ENCODE assay signal across 23 cellular contexts in genomic region chr7:80550005-80550404, GRCh38. TPM values are rescaled to one million over a fixed set of nuclear protein-coding genes. Genes with fewer than 3 reads are reported as not detected.
DNase-seq lines count a peak whose midpoint lies in the region; ATAC-seq, FAIRE-seq and TF ChIP-seq lines count a peak whose summit lies in the region.
"Had no signal": no experiment of that assay in that cellular context is flagged by ENCODE, and none has a peak within 500 bp of the region (broad histone marks: within the 10 kb centered on the region; RNA-seq: fewer than 3 reads in every experiment).

No MANE protein-coding gene starts in this region.

- CTCF ChIA-PET in HepG2 (lab: Yijun Ruan, JAX; ENCODE audit: low intra/inter-chr PET ratio, low total read pairs), result no interaction called here

- H3K27ac ChIP-seq in HepG2 (ENCODE audit: extremely low read length, insufficient read depth, low read length), result no peak overlapping the region
- H3K27ac ChIP-seq in right lobe of liver, result no peak overlapping the region
- H3K27ac ChIP-seq in gastrocnemius medialis, result peak overlapping the region; percentile 2 to 69 (median 36)
- H3K27ac ChIP-seq in lower lobe of right lung, result no peak overlapping the region
- H3K27ac ChIP-seq: GM23248, HL-60 had no signal

- no peaks in the 10 kb centered on the region for H3K27me3 ChIP-seq in HepG2 (ENCODE audit: control insufficient read depth in 1 of 2, insufficient read depth in 2 of 2, low read length in 2 of 2)
- H3K27me3 ChIP-seq in right lobe of liver, result no peaks in the 10 kb centered on the region
- H3K27me3 ChIP-seq in adipocyte (replicated peaks; ENCODE audit: control insufficient read depth, insufficient read depth, low read length), result no peaks in the 10 kb centered on the region
- H3K27me3 ChIP-seq in gastrocnemius medialis, result no peaks in the 10 kb centered on the region
- H3K27me3 ChIP-seq in lower lobe of right lung (ENCODE audit: low read depth), result no peaks in the 10 kb centered on the region
- H3K27me3 ChIP-seq: BE2C had no signal

- DNase-seq in HepG2 (ENCODE audit: low spot score) (no peak), right lobe of liver (no peak), adipocyte (ENCODE audit: low read depth) (no peak), gastrocnemius medialis (no peak), foreskin fibroblast (no peak), lower lobe of right lung (no peak)
- DNase-seq: ACHN; BE2C; C1 segment of cervical spinal cord; CD4-positive, CD25-positive, alpha-beta regulatory T cell; CD8-positive, alpha-beta memory T cell; COR-L47; GDM1; GM23248; IMR-90 had no signal

- H3K9me3 ChIP-seq in HepG2 (ENCODE audit: low read length) (no peaks in the 10 kb centered on the region; the same call in 1 of the 2 replicates), right lobe of liver (no peaks in the 10 kb centered on the region), adipocyte (ENCODE audit: control insufficient read depth, low read length) (peaks cover 20% of the 10 kb centered on the region), gastrocnemius medialis (no peaks in the 10 kb centered on the region), lower lobe of right lung (no peaks in the 10 kb centered on the region)
- H3K9me3 ChIP-seq: BE2C, HAP-1 had no signal

- WGBS in HepG2 (ENCODE audit: low lambda C conversion rate), result 82% methylated on average over 2 of the region's 2 CpGs
- WGBS in right lobe of liver (ENCODE audit: insufficient coverage, low coverage, low lambda C conversion rate, missing lambda C conversion rate), result 94% methylated on average over 2 of the region's 2 CpGs

- in situ Hi-C loops in HepG2 (cut with HindIII; ENCODE audit: extremely low pct_ligation_motif_present, low pct_unique_long_range_greater_than_20kb) (no loop called here), gastrocnemius medialis (cut with MboI; ENCODE audit: low sequenced_read_pairs in 4 of 4) (loop anchor here in 1 of 4 donors (10.0 kb wide), 1 partner anchor 55 kb away; no protein-coding TSS in a partner anchor)

- TF ChIP-seq CTCF in HepG2 (CRISPR knock-in tag; IDR thresholded peaks at IDR 0.05) (no peak), right lobe of liver (IDR thresholded peaks at IDR 0.05) (no peak), gastrocnemius medialis (IDR thresholded peaks at IDR 0.05 in 4 of 5, conservative IDR thresholded peaks at IDR 0.05 in 1 of 5) (no peak), foreskin fibroblast (IDR thresholded peaks at IDR 0.05; ENCODE audit: low read depth, low read length) (no peak), lower lobe of right lung (IDR thresholded peaks at IDR 0.05) (no peak)

- no peak overlapping the region for H3K9ac ChIP-seq in HepG2 (ENCODE audit: insufficient read depth, low read depth, low read length)
- H3K9ac ChIP-seq in adipocyte (ENCODE audit: low read length), result peak overlapping the region; percentile 84
- H3K9ac ChIP-seq: GM23248 had no signal

- H3K4me1 ChIP-seq in HepG2 (ENCODE audit: insufficient read depth, low read length), result no peaks in the 10 kb centered on the region
- H3K4me1 ChIP-seq in right lobe of liver, result no peaks in the 10 kb centered on the region
- H3K4me1 ChIP-seq in adipocyte (ENCODE audit: control insufficient read depth, insufficient read depth, low read length), result peaks cover 44% of the 10 kb centered on the region
- H3K4me1 ChIP-seq in gastrocnemius medialis, result peaks cover 7 to 35% of the 10 kb centered on the region in 2 donors
- peaks cover 10% of the 10 kb centered on the region for H3K4me1 ChIP-seq in lower lobe of right lung

- H2AFZ ChIP-seq in HepG2 (ENCODE audit: low read length), result no peak overlapping the region

- H3K4me3 ChIP-seq in HepG2 (replicated peaks in 1 of 3; ENCODE audit: insufficient read depth in 1 of 3, low read depth in 2 of 3, low read length in 3 of 3) (no peak overlapping the region), right lobe of liver (no peak overlapping the region), adipocyte (ENCODE audit: low read length) (peak overlapping the region; percentile 40), gastrocnemius medialis (no peak overlapping the region), foreskin fibroblast (ENCODE audit: low read depth in 1 of 2, low read length in 2 of 2) (no peak overlapping the region), lower lobe of right lung (no peak overlapping the region)
- H3K4me3 ChIP-seq: GM23248, HAP-1 had no signal

- no peaks in the 10 kb centered on the region for H3K36me3 ChIP-seq in HepG2 (replicated peaks in 1 of 2; ENCODE audit: control insufficient read depth in 1 of 2, insufficient read depth in 2 of 2, low read length in 2 of 2)
- no peaks in the 10 kb centered on the region for H3K36me3 ChIP-seq in right lobe of liver
- H3K36me3 ChIP-seq in adipocyte (ENCODE audit: control insufficient read depth, insufficient read depth, low read length, severe bottlenecking), result no peaks in the 10 kb centered on the region
- H3K36me3 ChIP-seq in gastrocnemius medialis, result no peaks in the 10 kb centered on the region
- H3K36me3 ChIP-seq in lower lobe of right lung, result no peaks in the 10 kb centered on the region
- H3K36me3 ChIP-seq: BE2C, HAP-1 had no signal

- H3K79me2 ChIP-seq in HepG2 (ENCODE audit: insufficient read depth, low read length), result no peaks in the 10 kb centered on the region

- BruUV-seq in HepG2 (replicated peaks; lab: Mats Ljungman, UMichigan), result no TSS peak

- TF ChIP-seq EP300 in HepG2 (IDR thresholded peaks at IDR 0.05; ENCODE audit: low read depth in 2 of 2, low read length in 2 of 2) (no peak), HepG2 (CRISPR knock-in tag; IDR thresholded peaks at IDR 0.05; ENCODE audit: borderline replicate concordance) (no peak)

- no peak overlapping the region for H3K4me2 ChIP-seq in HepG2 (ENCODE audit: low read depth, low read length)

- no peak for TF ChIP-seq POLR2A in HepG2 (IDR thresholded peaks at IDR 0.05; ENCODE audit: insufficient read depth in 1 of 2, low read depth in 2 of 2, low read length in 2 of 2)
- TF ChIP-seq POLR2A in right lobe of liver (IDR thresholded peaks at IDR 0.05), result no peak
- no peak for TF ChIP-seq POLR2A in gastrocnemius medialis (IDR thresholded peaks at IDR 0.05)

- ATAC-seq in HepG2, result no peak
- ATAC-seq in right lobe of liver, result no peak
- no peak for ATAC-seq in gastrocnemius medialis
- no peak for ATAC-seq in HG02588 (IDR thresholded peaks at IDR 0.05; ENCODE audit: unreplicated experiment)
- no peak for ATAC-seq in lower lobe of right lung

- no peak for FAIRE-seq in HepG2 (lab: Jason Lieb, UNC)
- FAIRE-seq: A204.1, D721Med, GM12892, GM18507 had no signal

- POLR2A ChIA-PET in HepG2 (lab: Yijun Ruan, JAX), result no interaction called here

- no peak for TF ChIP-seq RAD21 in HepG2 (CRISPR knock-in tag; IDR thresholded peaks at IDR 0.05)

- intact Hi-C loops in HepG2 (cut with micrococcal nuclease; ENCODE audit: unreplicated experiment), result no loop called here
- intact Hi-C loops in right lobe of liver (cut with DNase I), result no loop called here
- intact Hi-C loops in gastrocnemius medialis (cut with DNase I; ENCODE audit: low total_unique reads), result no loop called here
- intact Hi-C loops in lower lobe of right lung (cut with DNase I), result no loop called here

- H4K20me1 ChIP-seq in HepG2 (ENCODE audit: insufficient read depth, low read length), result no peaks in the 10 kb centered on the region

RNA-seq across cellular contexts. Expression of gene GNAT3, which starts 38.1 kb away (rescaled TPM):
- total RNA-seq in HepG2 (2016; rRNA removed; fragmentation: Illumina TruSeq; extraction: Trizol) (not detected in 2 replicates), right lobe of liver (not detected), gastrocnemius medialis (not detected), lower lobe of right lung (not detected)
- not detected in 2 replicates for total RNA-seq in HepG2 (2016; cell fraction: cytosol; rRNA removed; fragmentation: Illumina TruSeq; extraction: Trizol; ENCODE audit: low read depth)
- total RNA-seq in HepG2 (2016; cell fraction: insoluble cytoplasmic fraction; rRNA removed; fragmentation: Illumina TruSeq; extraction: Trizol), result not detected in 2 replicates
- not detected in 2 replicates for total RNA-seq in HepG2 (2016; cell fraction: membrane; rRNA removed; fragmentation: Illumina TruSeq; extraction: Trizol)
- not detected in 2 replicates for total RNA-seq in HepG2 (2016; cell fraction: nucleus; rRNA removed; fragmentation: Illumina TruSeq; extraction: Trizol)
- polyA plus RNA-seq in HepG2 (2011; rRNA removed), result not detected in 2 replicates
- polyA plus RNA-seq in HepG2 (2011; cell fraction: cytosol; rRNA removed), result not detected in 2 replicates
- polyA plus RNA-seq in HepG2 (2011; cell fraction: nucleus; rRNA removed), result not detected in 2 replicates
- not detected in 2 replicates for polyA plus RNA-seq in HepG2 (2012)
- not detected in 2 replicates for polyA plus RNA-seq in HepG2 (2016; cell fraction: cytosol; fragmentation: Illumina TruSeq; extraction: Trizol; ENCODE audit: low read depth)
- polyA plus RNA-seq in HepG2 (2016; cell fraction: insoluble cytoplasmic fraction; fragmentation: Illumina TruSeq; extraction: Trizol; ENCODE audit: low read depth), result not detected in 2 replicates
- not detected in 2 replicates for polyA plus RNA-seq in HepG2 (2016; cell fraction: membrane; fragmentation: Illumina TruSeq; extraction: Trizol; ENCODE audit: low read depth)
- polyA plus RNA-seq in HepG2 (2016; cell fraction: nucleus; fragmentation: Illumina TruSeq; extraction: Trizol; ENCODE audit: insufficient read depth, low read depth), result not detected in 2 replicates
- polyA minus RNA-seq in HepG2 (2011; rRNA and poly(A)+ RNA removed; ENCODE audit: low replicate concordance), result not detected in 2 replicates
- not detected in 2 replicates for polyA minus RNA-seq in HepG2 (2011; cell fraction: cytosol; rRNA and poly(A)+ RNA removed)
- not detected in 2 replicates for polyA minus RNA-seq in HepG2 (2011; cell fraction: nucleus; rRNA and poly(A)+ RNA removed)
- total RNA-seq: CD4-positive, CD25-positive, alpha-beta regulatory T cell; CD8-positive, alpha-beta memory T cell; GM23248; HT1080; IMR-90 had no signal
- polyA plus RNA-seq: CD4-positive, CD25-positive, alpha-beta regulatory T cell; CD8-positive, alpha-beta memory T cell; GM23248; IMR-90 had no signal

Comparison
In these comparisons a context has a peak if more than half of its experiments do, and no peak if none do; other contexts are left out.
1. H3K27ac ChIP-seq: peak in gastrocnemius medialis (4 of 4); none in HepG2 (single experiment), right lobe of liver (0 of 3) and lower lobe of right lung (single experiment).